ENCODE assay signal across 8 cellular contexts in genomic region chr1:18950415-18951026, GRCh38. TPM values are rescaled to one million over a fixed set of nuclear protein-coding genes. Genes with fewer than 3 reads are reported as not detected.
DNase-seq lines count a peak whose midpoint lies in the region; ATAC-seq and TF ChIP-seq lines count a peak whose summit lies in the region.

No MANE protein-coding gene starts in this region.

- H3K4me3 ChIP-seq in DOHH2 (ENCODE audit: low read length), result peak overlapping the region; percentile 39
- peak overlapping the region; percentile 97 for H3K4me3 ChIP-seq in epithelial cell of esophagus (ENCODE audit: low read length)

- CTCF ChIA-PET in T-cell (lab: Charles Lee), result interaction anchor here (0.9 to 2.6 kb wide), 6 partner anchors 23 to 68 kb away, joined by 3 to 9 read pairs (median 8); no protein-coding TSS in a partner anchor

- POLR2A ChIA-PET in T-cell (lab: Charles Lee), result interaction anchor here (0.5 to 1.2 kb wide), 3 partner anchors 14 to 23 kb away, joined by 3 to 13 read pairs (median 5); no protein-coding TSS in a partner anchor

- peaks cover 3% of the 10 kb centered on the region; the same call in 1 of the 2 replicates for H4K20me1 ChIP-seq in DOHH2 (ENCODE audit: control insufficient read depth, insufficient read depth, low read depth, low read length)

- peak overlapping the region; percentile 61 for H3K4me2 ChIP-seq in DOHH2 (ENCODE audit: low read length)

- H3K4me1 Mint-ChIP-seq in T-cell (peaks cover 93 to 95% (median 94%) of the 10 kb centered on the region in 3 donors), osteocyte (ENCODE audit: unreplicated experiment) (peaks cover 79% of the 10 kb centered on the region)

- peaks cover 56% of the 10 kb centered on the region for H3K27me3 ChIP-seq in DOHH2 (ENCODE audit: control insufficient read depth, low read length)

- no peaks in the 10 kb centered on the region for H3K27me3 Mint-ChIP-seq in T-cell
- H3K27me3 Mint-ChIP-seq in osteocyte (ENCODE audit: unreplicated experiment), result no peaks in the 10 kb centered on the region

- no peaks in the 10 kb centered on the region for H3K9me3 Mint-ChIP-seq in T-cell
- no peaks in the 10 kb centered on the region for H3K9me3 Mint-ChIP-seq in osteocyte (ENCODE audit: unreplicated experiment)

- no peaks in the 10 kb centered on the region for H3F3A ChIP-seq in DOHH2 (ENCODE audit: control insufficient read depth, insufficient read depth)

- no peak overlapping the region for H3K27ac ChIP-seq in DOHH2 (ENCODE audit: low read depth, low read length)

- no peaks in the 10 kb centered on the region for H3K9me2 ChIP-seq in DOHH2 (replicated peaks; ENCODE audit: control insufficient read depth, low read length)

- no peaks in the 10 kb centered on the region for H3K36me3 ChIP-seq in DOHH2 (ENCODE audit: control insufficient read depth, low read length)

- TF ChIP-seq CTCF in DOHH2 (IDR thresholded peaks at IDR 0.05; ENCODE audit: low read depth, low read length, poor library complexity, severe bottlenecking) (no peak), epithelial cell of esophagus (IDR thresholded peaks at IDR 0.05; ENCODE audit: insufficient read depth, low read depth, low read length, missing control alignments) (no peak), osteocyte (IDR thresholded peaks at IDR 0.05) (no peak)

- H3K27ac Mint-ChIP-seq in T-cell, result peak overlapping the region; percentile 99
- H3K27ac Mint-ChIP-seq in osteocyte (ENCODE audit: unreplicated experiment), result peak overlapping the region; percentile 97

- no peak for ATAC-seq in T-cell (replicated peaks in 1 of 4)

- H3K4me1 ChIP-seq in DOHH2 (ENCODE audit: control insufficient read depth, low read length), result peaks cover 28% of the 10 kb centered on the region

- H3K79me2 ChIP-seq in DOHH2 (ENCODE audit: control insufficient read depth, low read length), result no peaks in the 10 kb centered on the region

- H3K4me3 Mint-ChIP-seq in T-cell, result peak overlapping the region; percentile 88 to 90 (median 89)
- H3K4me3 Mint-ChIP-seq in osteocyte (ENCODE audit: unreplicated experiment), result peak overlapping the region; percentile 67

- no peaks in the 10 kb centered on the region for H3K9me3 ChIP-seq in DOHH2 (ENCODE audit: control insufficient read depth, insufficient read depth, low read length)

- H3K36me3 Mint-ChIP-seq in T-cell (peaks cover 4% of the 10 kb centered on the region), osteocyte (ENCODE audit: unreplicated experiment) (no peaks in the 10 kb centered on the region)

- peak in 2 of 34 experiments; percentile 17 for DNase-seq in T-cell
- no peak for DNase-seq in epithelial cell of esophagus (ENCODE audit: low read depth)
- DNase-seq in osteocyte (ENCODE audit: extremely low spot score, unreplicated experiment), result no peak
- DNase-seq in cerebellar nuclear complex (lab: John Stamatoyannopoulos, UW), result no peak
- DNase-seq in NCI-H69 (lab: John Stamatoyannopoulos, UW), result no peak
- DNase-seq in cerebellum (ENCODE audit: low spot score), result no peak
- no peak for DNase-seq in putamen (ENCODE audit: low spot score)

RNA-seq across cellular contexts. Expression of gene IFFO2, which starts 6.0 kb away (rescaled TPM):
- total RNA-seq in T-cell, result 10 to 100 TPM; 36.0 to 76.2 (median 37.7) TPM
- total RNA-seq in osteocyte, result 6.8 and 8.0 TPM in 2 replicates
- total RNA-seq in cerebellum, result 6.5 TPM

RNA-seq across cellular contexts. Expression of gene ALDH4A1, which starts 48.2 kb away (rescaled TPM):
- total RNA-seq in T-cell (1 to 10 TPM in 4 of 5 donors, under 1 TPM in 1; 0.85 to 2.8 (median 2.2) TPM), osteocyte (13.7 and 13.8 TPM in 2 replicates), cerebellum (6.6 TPM)
